1 cellular context compared by ENCODE assay signal in genomic region chr20:63734111-63734945, GRCh38.
TF ChIP-seq lines count a peak whose summit lies in the region.

No MANE protein-coding gene starts in this region.

TF ChIP-seq in HepG2, 621 proteins besides CTCF, POLR2A, EP300 and RAD21 (continued from another document and continues in another):
- TF ChIP-seq ZNF362 (CRISPR knock-in tag; IDR thresholded peaks at IDR 0.05; ENCODE audit: borderline replicate concordance) (no peak), SKIL (CRISPR knock-in tag; IDR thresholded peaks at IDR 0.05; ENCODE audit: borderline replicate concordance) (no peak; the same call in 1 of the 2 replicates), ZNF282 (IDR thresholded peaks at IDR 0.05; ENCODE audit: partially characterized antibody) (no peak), ZMYM4 (CRISPR knock-in tag; IDR thresholded peaks at IDR 0.05) (peak; percentile 72), ZFY (CRISPR knock-in tag; IDR thresholded peaks at IDR 0.05) (peak; percentile 2; the same call in 1 of the 2 replicates), ZNF572 (CRISPR knock-in tag; IDR thresholded peaks at IDR 0.05) (peak; percentile 55; the same call in 1 of the 2 replicates), NR2F6 (IDR thresholded peaks at IDR 0.05) (peak; percentile 81), NR2F6 (CRISPR knock-in tag; IDR thresholded peaks at IDR 0.05) (peak; percentile 50; the same call in 1 of the 2 replicates), TMF1 (CRISPR knock-in tag; IDR thresholded peaks at IDR 0.05; ENCODE audit: low read depth) (peak; percentile 75; the same call in 1 of the 2 replicates), TARDBP (CRISPR knock-in tag; IDR thresholded peaks at IDR 0.05) (0 out of 2 replicates have a peak, but pooled peaks have one; percentile 20), ZNF564 (CRISPR knock-in tag; IDR thresholded peaks at IDR 0.05) (peak; percentile 64; the same call in 1 of the 2 replicates), ZBTB39 (CRISPR knock-in tag; IDR thresholded peaks at IDR 0.05) (peak; percentile 25; the same call in 1 of the 2 replicates), AKAP8 (CRISPR knock-in tag; IDR thresholded peaks at IDR 0.05) (no peak; the same call in 1 of the 2 replicates), ZBTB46 (CRISPR knock-in tag; IDR thresholded peaks at IDR 0.05; ENCODE audit: borderline replicate concordance) (no peak), SMARCE1 (IDR thresholded peaks at IDR 0.05; ENCODE audit: borderline replicate concordance) (no peak), ZNF687 (CRISPR knock-in tag; IDR thresholded peaks at IDR 0.05) (peak; percentile 77), ZNF253 (CRISPR knock-in tag; IDR thresholded peaks at IDR 0.05; ENCODE audit: borderline replicate concordance) (no peak), ZSCAN25 (CRISPR knock-in tag; IDR thresholded peaks at IDR 0.05) (peak; percentile 90), IRF1 (CRISPR knock-in tag; IDR thresholded peaks at IDR 0.05; ENCODE audit: low read depth) (no peak), RXRA (CRISPR knock-in tag; IDR thresholded peaks at IDR 0.05) (peak; percentile 68), SIX1 (CRISPR knock-in tag; IDR thresholded peaks at IDR 0.05; ENCODE audit: borderline replicate concordance) (no peak), ZNF207 (IDR thresholded peaks at IDR 0.05; ENCODE audit: borderline replicate concordance) (no peak), HNRNPUL1 (IDR thresholded peaks at IDR 0.05; ENCODE audit: low read depth, low read length) (no peak), DMAP1 (CRISPR knock-in tag; IDR thresholded peaks at IDR 0.05) (no peak), ZFP36L2 (CRISPR knock-in tag; IDR thresholded peaks at IDR 0.05) (no peak), ZNF430 (CRISPR knock-in tag; IDR thresholded peaks at IDR 0.05) (no peak), ATF7 (IDR thresholded peaks at IDR 0.05) (no peak), ATF7 (CRISPR knock-in tag; IDR thresholded peaks at IDR 0.05) (0 out of 2 replicates have a peak, but pooled peaks have one; percentile 27), ZMYM3 (CRISPR knock-in tag; IDR thresholded peaks at IDR 0.05) (0 out of 2 replicates have a peak, but pooled peaks have one; percentile 28), NR2F1 (CRISPR knock-in tag; IDR thresholded peaks at IDR 0.05) (peak; percentile 47 to 72; a peak in 3 of 4 replicates), ZNF460 (CRISPR knock-in tag; IDR thresholded peaks at IDR 0.05; ENCODE audit: borderline replicate concordance) (peak; percentile 23; the same call in 1 of the 2 replicates), HNRNPLL (IDR thresholded peaks at IDR 0.05; ENCODE audit: low read depth, low read length, poor library complexity, severe bottlenecking) (peak; percentile 3), ZNF619 (CRISPR knock-in tag; IDR thresholded peaks at IDR 0.05) (0 out of 2 replicates have a peak, but pooled peaks have one; percentile 40), HNF4A (CRISPR knock-in tag; IDR thresholded peaks at IDR 0.05) (peak; percentile 97), ZNF512 (CRISPR knock-in tag; IDR thresholded peaks at IDR 0.05) (0 out of 2 replicates have a peak, but pooled peaks have one; percentile 31), ZNF784 (CRISPR knock-in tag; IDR thresholded peaks at IDR 0.05; ENCODE audit: borderline replicate concordance) (peak; percentile 72; the same call in 1 of the 2 replicates), ESRRA (CRISPR knock-in tag; IDR thresholded peaks at IDR 0.05; ENCODE audit: low read depth) (peak; percentile 97), ARNTL (CRISPR knock-in tag; IDR thresholded peaks at IDR 0.05) (0 out of 2 replicates have a peak, but pooled peaks have one; percentile 39), SIX4 (CRISPR knock-in tag; IDR thresholded peaks at IDR 0.05) (no peak), ZNF558 (CRISPR knock-in tag; IDR thresholded peaks at IDR 0.05; ENCODE audit: borderline replicate concordance) (no peak), ZNF772 (CRISPR knock-in tag; IDR thresholded peaks at IDR 0.05) (peak; percentile 60; the same call in 1 of the 2 replicates), CHD4 (IDR thresholded peaks at IDR 0.05; ENCODE audit: borderline replicate concordance, low read length) (no peak), CEBPZ (IDR thresholded peaks at IDR 0.05; ENCODE audit: low read length) (no peak)
